29 cellular contexts compared by ENCODE assay signal in the genomic region with DNA sequence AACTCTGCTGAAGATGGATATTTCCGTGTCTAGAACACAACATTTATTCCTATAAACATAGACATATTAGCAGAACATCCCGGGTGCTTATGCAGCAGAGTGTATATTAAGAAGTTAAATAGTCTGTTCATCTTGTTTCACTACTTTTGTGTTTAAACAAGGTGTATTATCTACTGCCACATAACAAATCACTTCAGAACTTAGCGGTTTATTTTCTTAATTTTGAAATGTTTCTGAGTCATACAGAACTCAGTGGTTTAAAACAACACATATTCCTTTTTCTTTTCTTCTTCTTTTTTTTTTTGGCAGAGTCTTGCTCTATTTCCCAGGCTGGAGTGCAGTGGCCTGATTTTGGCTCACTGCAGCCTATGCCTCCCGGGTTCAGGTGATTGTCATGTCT. TPM values are rescaled to one million over a fixed set of nuclear protein-coding genes. Genes with fewer than 3 reads are reported as not detected.
DNase-seq lines count a peak whose midpoint lies in the region; ATAC-seq and TF ChIP-seq lines count a peak whose summit lies in the region.
"Had no signal": no experiment of that assay in that cellular context is flagged by ENCODE, and none has a peak within 500 bp of the region (broad histone marks: within the 10 kb centered on the region; RNA-seq: fewer than 3 reads in every experiment).

No MANE protein-coding gene starts in this region.

- H3K18ac ChIP-seq in IMR-90 (ENCODE audit: low read depth, low read length): no peak overlapping the region; the same call in 1 of the 2 replicates

- peak overlapping the region; percentile 95 for H3K27ac Mint-ChIP-seq in activated CD4-positive, alpha-beta T cell treated with anti-CD3 and anti-CD28 coated beads, Interleukin-2, amount 10 ng/mL, durations not matched to agents 24 days and 14 days
- H3K27ac Mint-ChIP-seq in CD14-positive monocyte: peak overlapping the region; percentile 93 to 99 (median 95)
- peak overlapping the region; percentile 29 for H3K27ac Mint-ChIP-seq in activated T-helper 2 cell treated with anti-CD3 and anti-CD28 coated beads, Interferon-gamma antibody, Interleukin-2, Interleukin-4, amounts not matched to agents 10 μg/mL and 5 μg/mL and 100 μg/mL, durations not matched to agents 14 hours and 24 hours and 36 hours

- no peak overlapping the region for H3K14ac ChIP-seq in IMR-90 (replicated peaks; ENCODE audit: low read depth, low read length)

- H3K4me3 ChIP-seq in IMR-90 (ENCODE audit: insufficient read depth, low read depth, low read length): no peak overlapping the region
- H3K4me3 ChIP-seq in SJCRH30: no peak overlapping the region
- H3K4me3 ChIP-seq: A549, GM12878, heart right ventricle, left ventricle myocardium inferior, right atrium auricular region, thoracic aorta had no signal

- no peak overlapping the region for H2BK120ac ChIP-seq in IMR-90 (ENCODE audit: low read depth, low read length)

- peaks cover 47% of the 10 kb centered on the region for H3K4me1 Mint-ChIP-seq in activated CD4-positive, alpha-beta T cell treated with anti-CD3 and anti-CD28 coated beads, Interleukin-2, amount 10 ng/mL, durations not matched to agents 24 days and 14 days
- peaks cover 61% of the 10 kb centered on the region for H3K4me1 Mint-ChIP-seq in CD14-positive monocyte
- peaks cover 51% of the 10 kb centered on the region for H3K4me1 Mint-ChIP-seq in activated T-helper 2 cell treated with anti-CD3 and anti-CD28 coated beads, Interferon-gamma antibody, Interleukin-2, Interleukin-4, amounts not matched to agents 10 μg/mL and 5 μg/mL and 100 μg/mL, durations not matched to agents 14 hours and 24 hours and 36 hours (ENCODE audit: low read depth)
- H3K4me1 Mint-ChIP-seq: neural crest cell had no signal

- peaks cover 66% of the 10 kb centered on the region for H3K36me3 Mint-ChIP-seq in activated CD4-positive, alpha-beta T cell treated with anti-CD3 and anti-CD28 coated beads, Interleukin-2, amount 10 ng/mL, durations not matched to agents 24 days and 14 days (ENCODE audit: low read depth)
- peaks cover 58 to 89% of the 10 kb centered on the region in 2 donors for H3K36me3 Mint-ChIP-seq in CD14-positive monocyte
- peaks cover 80% of the 10 kb centered on the region for H3K36me3 Mint-ChIP-seq in activated T-helper 2 cell treated with anti-CD3 and anti-CD28 coated beads, Interferon-gamma antibody, Interleukin-2, Interleukin-4, amounts not matched to agents 10 μg/mL and 5 μg/mL and 100 μg/mL, durations not matched to agents 14 hours and 24 hours and 36 hours (ENCODE audit: low read depth)

- peaks cover 48% of the 10 kb centered on the region for H3K36me3 ChIP-seq in IMR-90 (ENCODE audit: control insufficient read depth, insufficient read depth, low read length)
- peaks cover 38% of the 10 kb centered on the region for H3K36me3 ChIP-seq in SJCRH30

- H3K9me3 ChIP-seq in IMR-90 (ENCODE audit: control insufficient read depth, insufficient read depth, low read length): no peaks in the 10 kb centered on the region
- H3K9me3 ChIP-seq in SJCRH30 (replicated peaks): no peaks in the 10 kb centered on the region
- H3K9me3 ChIP-seq: A549, heart right ventricle, left ventricle myocardium inferior, right atrium auricular region, thoracic aorta had no signal

- no peak for DNase-seq in activated CD4-positive, alpha-beta T cell treated with anti-CD3 and anti-CD28 coated beads, Interleukin-2, amount 10 ng/mL, durations not matched to agents 24 days and 14 days
- DNase-seq in activated CD4-positive, alpha-beta T cell treated with anti-CD3 and anti-CD28 coated beads for 1 hour: no peak
- DNase-seq in CD14-positive monocyte (ENCODE audit: low spot score): no peak
- peak; percentile 66 for DNase-seq in IMR-90
- DNase-seq in activated T-helper 2 cell treated with anti-CD3 and anti-CD28 coated beads, Interferon-gamma antibody, Interleukin-2, Interleukin-4, amounts not matched to agents 10 μg/mL and 5 μg/mL and 100 μg/mL, durations not matched to agents 14 hours and 24 hours and 36 hours (ENCODE audit: low spot score): no peak
- no peak for DNase-seq in SJCRH30
- DNase-seq in NCI-H187 treated with DMSO at 0.1 percent for 48 hours (lab: John Stamatoyannopoulos, UW): no peak
- DNase-seq: activated T-cell treated with anti-CD3 and anti-CD28 coated beads, Interleukin-2, amount 50 U/mL, for 24 hours; anterior cingulate cortex; DMS153; heart right ventricle; KBM-7; left ventricle myocardium inferior; mesenchymal stem cell; NCI-H1417 treated with DMSO at 0.1 percent for 48 hours; NCI-H2081 treated with DMSO at 0.1 percent for 48 hours; NCI-H446; NCI-H774; stimulated activated CD4-positive, alpha-beta T cell treated with anti-CD3 and anti-CD28 coated beads, Interleukin-2, amount 100 ng/mL, for 24 hours; stimulated activated CD8-positive, alpha-beta memory T cell treated with anti-CD3 and anti-CD28 coated beads, Interleukin-4, amount 100 ng/mL, for 48 hours; stimulated activated naive CD8-positive, alpha-beta T cell treated with anti-CD3 and anti-CD28 coated beads, Interleukin-15, amount 100 ng/mL, for 72 hours had no signal

- BruUV-seq in IMR-90 (replicated peaks; lab: Mats Ljungman, UMichigan): no TSS peak

- H3K4me3 Mint-ChIP-seq in activated CD4-positive, alpha-beta T cell treated with anti-CD3 and anti-CD28 coated beads, Interleukin-2, amount 10 ng/mL, durations not matched to agents 24 days and 14 days: no peak overlapping the region
- H3K4me3 Mint-ChIP-seq in CD14-positive monocyte: no peak overlapping the region
- H3K4me3 Mint-ChIP-seq in activated T-helper 2 cell treated with anti-CD3 and anti-CD28 coated beads, Interferon-gamma antibody, Interleukin-2, Interleukin-4, amounts not matched to agents 10 μg/mL and 5 μg/mL and 100 μg/mL, durations not matched to agents 14 hours and 24 hours and 36 hours (ENCODE audit: low read depth): no peak overlapping the region
- H3K4me3 Mint-ChIP-seq: activated T-cell treated with anti-CD3 and anti-CD28 coated beads, Interleukin-2, amount 50 U/mL, for 24 hours; neural crest cell; stimulated activated naive CD8-positive, alpha-beta T cell treated with anti-CD3 and anti-CD28 coated beads, Interleukin-15, amount 100 ng/mL, for 72 hours had no signal

- in situ Hi-C loops in IMR-90 (cut with MboI; ENCODE audit: low sequenced_read_pairs): no loop called here

- H4K91ac ChIP-seq in IMR-90 (ENCODE audit: insufficient read depth, low read depth, low read length): no peak overlapping the region

- no peak overlapping the region for H3K23ac ChIP-seq in IMR-90 (ENCODE audit: low read depth, low read length)

- peaks cover 13 to 42% of the 10 kb centered on the region in 2 experiments for H3K79me1 ChIP-seq in IMR-90 (ENCODE audit: low read depth in 1 of 2, low read length in 2 of 2)

- H4K5ac ChIP-seq in IMR-90 (ENCODE audit: low read depth, low read length): no peak overlapping the region

- TF ChIP-seq CTCF in CD14-positive monocyte (IDR thresholded peaks at IDR 0.05) (no peak), IMR-90 (conservative IDR thresholded peaks at IDR 0.05; ENCODE audit: low read depth, low read length) (no peak)

- peaks cover 16% of the 10 kb centered on the region for H3K4me1 ChIP-seq in IMR-90 (ENCODE audit: control insufficient read depth, insufficient read depth, low read length)
- H3K4me1 ChIP-seq in SJCRH30: no peaks in the 10 kb centered on the region
- H3K4me1 ChIP-seq: parathyroid adenoma, right atrium auricular region had no signal

- peak overlapping the region; percentile 75 for H2BK5ac ChIP-seq in IMR-90 (ENCODE audit: low read depth, low read length, poor library complexity, severe bottlenecking)

- H2BK15ac ChIP-seq in IMR-90 (ENCODE audit: low read depth, low read length): no peak overlapping the region

- no peak overlapping the region for H2AFZ ChIP-seq in IMR-90 (replicated peaks; ENCODE audit: low read length, poor library complexity)
- H2AFZ ChIP-seq: parathyroid adenoma had no signal

- no CpG with 5 or more reads among the region's 4 CpGs for WGBS in IMR-90 (ENCODE audit: extremely low coverage in 2 of 2, insufficient read length in 1 of 2), 2 experiments

- H3K9ac ChIP-seq in IMR-90 (ENCODE audit: low read depth, low read length): no peak overlapping the region
- H3K9ac ChIP-seq: parathyroid adenoma had no signal

- no peak overlapping the region for H4K8ac ChIP-seq in IMR-90 (ENCODE audit: low read depth in 2 of 2, low read length in 2 of 2)

- no peaks in the 10 kb centered on the region for H3K27me3 Mint-ChIP-seq in activated CD4-positive, alpha-beta T cell treated with anti-CD3 and anti-CD28 coated beads, Interleukin-2, amount 10 ng/mL, durations not matched to agents 24 days and 14 days
- peaks cover 0 to 2% (median 0%) of the 10 kb centered on the region in 3 donors for H3K27me3 Mint-ChIP-seq in CD14-positive monocyte (ENCODE audit: low read depth in 3 of 3)
- H3K27me3 Mint-ChIP-seq in activated T-helper 2 cell treated with anti-CD3 and anti-CD28 coated beads, Interferon-gamma antibody, Interleukin-2, Interleukin-4, amounts not matched to agents 10 μg/mL and 5 μg/mL and 100 μg/mL, durations not matched to agents 14 hours and 24 hours and 36 hours (ENCODE audit: low read depth): no peaks in the 10 kb centered on the region
- H3K27me3 Mint-ChIP-seq: activated naive CD4-positive, alpha-beta T cell treated with anti-CD3 and anti-CD28 coated beads, Interleukin-2, amount 50 U/mL, for 24 hours; activated T-cell treated with anti-CD3 and anti-CD28 coated beads, Interleukin-2, amount 50 U/mL, for 24 hours; stimulated activated naive CD8-positive, alpha-beta T cell treated with anti-CD3 and anti-CD28 coated beads, Interleukin-15, amount 100 ng/mL, for 72 hours had no signal

- H3K4me2 ChIP-seq in IMR-90 (ENCODE audit: low read depth, low read length): no peak overlapping the region; the same call in 1 of the 2 replicates
- H3K4me2 ChIP-seq: A549 had no signal

- no peak overlapping the region for H2AK9ac ChIP-seq in IMR-90 (replicated peaks; ENCODE audit: low read depth, low read length, poor library complexity)

- no peak overlapping the region for H3K27ac ChIP-seq in IMR-90 (ENCODE audit: insufficient read depth, low read length)
- H3K27ac ChIP-seq in SJCRH30: no peak overlapping the region
- H3K27ac ChIP-seq: A549, parathyroid adenoma, right atrium auricular region, thoracic aorta had no signal

- H3K4ac ChIP-seq in IMR-90 (ENCODE audit: low read depth, low read length): no peak overlapping the region

- no peak for TF ChIP-seq RAD21 in IMR-90 (IDR thresholded peaks at IDR 0.05; ENCODE audit: low read length)

- H3K9me1 ChIP-seq in IMR-90 (ENCODE audit: insufficient read depth, low read length): peaks cover 14% of the 10 kb centered on the region

- ATAC-seq in IMR-90 (ENCODE audit: low read depth): peak; percentile 18
- ATAC-seq in GM21723 (IDR thresholded peaks at IDR 0.05; ENCODE audit: unreplicated experiment): no peak
- ATAC-seq: A549; GM12878; heart right ventricle; stimulated activated naive CD8-positive, alpha-beta T cell treated with anti-CD3 and anti-CD28 coated beads, Interleukin-15, amount 100 ng/mL, for 72 hours had no signal

- H3K27me3 ChIP-seq in IMR-90 (ENCODE audit: control insufficient read depth, insufficient read depth, low read length) (no peaks in the 10 kb centered on the region), SJCRH30 (no peaks in the 10 kb centered on the region)
- H3K27me3 ChIP-seq: heart right ventricle, right atrium auricular region had no signal

- H2BK20ac ChIP-seq in IMR-90 (ENCODE audit: low read depth, low read length): no peak overlapping the region

- no peaks in the 10 kb centered on the region for H4K20me1 ChIP-seq in IMR-90 (ENCODE audit: insufficient read depth, low read length)

- dilution Hi-C loops in IMR-90 (cut with HindIII; ENCODE audit: low sequenced_read_pairs, unreplicated experiment): no loop called here

- no peak for TF ChIP-seq POLR2A in IMR-90 (IDR thresholded peaks at IDR 0.05; ENCODE audit: low read depth, low read length)

- POLR2A ChIA-PET in IMR-90 (lab: Charles Lee; ENCODE audit: unreplicated experiment): no interaction called here

- intact Hi-C loops in activated CD4-positive, alpha-beta T cell treated with anti-CD3 and anti-CD28 coated beads, Interleukin-2, amount 10 ng/mL, durations not matched to agents 24 days and 14 days (cut with micrococcal nuclease): no loop called here
- intact Hi-C loops in CD14-positive monocyte (cut with micrococcal nuclease) (loop anchor here (5.0 to 10.0 kb wide), 3 partner anchors 38 to 52 kb away; a partner anchor contains a TSS), IMR-90 (cut with micrococcal nuclease) (no loop called here)
- intact Hi-C loops in activated T-helper 2 cell treated with anti-CD3 and anti-CD28 coated beads, Interferon-gamma antibody, Interleukin-2, Interleukin-4, amounts not matched to agents 10 μg/mL and 5 μg/mL and 100 μg/mL, durations not matched to agents 14 hours and 24 hours and 36 hours (cut with micrococcal nuclease): loop anchor here (10.0 kb wide), 2 partner anchors 365 to 465 kb away; a partner anchor contains a TSS

- no peak overlapping the region for H2AK5ac ChIP-seq in IMR-90 (ENCODE audit: low read depth, low read length)

- CTCF ChIA-PET in IMR-90 (lab: Yijun Ruan, JAX): no interaction called here

- peaks cover 7% of the 10 kb centered on the region for H3K9me3 Mint-ChIP-seq in activated CD4-positive, alpha-beta T cell treated with anti-CD3 and anti-CD28 coated beads, Interleukin-2, amount 10 ng/mL, durations not matched to agents 24 days and 14 days
- peaks cover 0 to 10% (median 5%) of the 10 kb centered on the region in 7 donors for H3K9me3 Mint-ChIP-seq in CD14-positive monocyte
- H3K9me3 Mint-ChIP-seq in activated T-helper 2 cell treated with anti-CD3 and anti-CD28 coated beads, Interferon-gamma antibody, Interleukin-2, Interleukin-4, amounts not matched to agents 10 μg/mL and 5 μg/mL and 100 μg/mL, durations not matched to agents 14 hours and 24 hours and 36 hours: no peaks in the 10 kb centered on the region
- H3K9me3 Mint-ChIP-seq: activated naive CD4-positive, alpha-beta T cell treated with anti-CD3 and anti-CD28 coated beads, Interleukin-2, amount 50 U/mL, for 24 hours; activated T-cell treated with anti-CD3 and anti-CD28 coated beads, Interleukin-2, amount 50 U/mL, for 24 hours; stimulated activated naive CD8-positive, alpha-beta T cell treated with anti-CD3 and anti-CD28 coated beads, Interleukin-15, amount 100 ng/mL, for 72 hours had no signal

- H3K56ac ChIP-seq in IMR-90 (ENCODE audit: extremely low read depth, insufficient read depth, low read length): no peak overlapping the region

RNA-seq across cellular contexts. Expression of a gene that starts 25.8 kb away (rescaled TPM):
- 18.6 and 23.2 TPM in 2 replicates for total RNA-seq in activated CD4-positive, alpha-beta T cell treated with anti-CD3 and anti-CD28 coated beads, Interleukin-2, amount 10 ng/mL, durations not matched to agents 24 days and 14 days
- polyA plus RNA-seq in CD14-positive monocyte (100 to 1,000 TPM; 141 to 188 TPM), IMR-90 (2012; rRNA removed) (39.6 and 50.9 TPM in 2 replicates)
- total RNA-seq in IMR-90 (2012; rRNA removed): 80.3 and 81.4 TPM in 2 replicates
- 25.5 and 41.7 TPM in 2 replicates for polyA plus RNA-seq in IMR-90 (2012; cell fraction: cytosol; rRNA removed)
- 19.3 and 58.1 TPM in 2 replicates for polyA plus RNA-seq in IMR-90 (2012; cell fraction: nucleus; rRNA removed; ENCODE audit: low replicate concordance)
- 26.0 and 26.2 TPM in 2 replicates for total RNA-seq in activated T-helper 2 cell treated with anti-CD3 and anti-CD28 coated beads, Interferon-gamma antibody, Interleukin-2, Interleukin-4, amounts not matched to agents 10 μg/mL and 5 μg/mL and 100 μg/mL, durations not matched to agents 14 hours and 24 hours and 36 hours
- total RNA-seq in SJCRH30 (2014; rRNA removed; shearing (Covaris generic)): 40.5 and 42.1 TPM in 2 replicates

RNA-seq across cellular contexts. Expression of a gene that starts 35.8 kb away (rescaled TPM):
- total RNA-seq in activated CD4-positive, alpha-beta T cell treated with anti-CD3 and anti-CD28 coated beads, Interleukin-2, amount 10 ng/mL, durations not matched to agents 24 days and 14 days: 58.1 and 63.0 TPM in 2 replicates
- polyA plus RNA-seq in CD14-positive monocyte (10 to 100 TPM; 18.3 to 20.4 TPM), IMR-90 (2012; rRNA removed) (10.6 and 12.5 TPM in 2 replicates)
- total RNA-seq in IMR-90 (2012; rRNA removed): 10.6 and 12.0 TPM in 2 replicates
- polyA plus RNA-seq in IMR-90 (2012; cell fraction: cytosol; rRNA removed): 5.4 and 6.0 TPM in 2 replicates
- 6.3 and 26.3 TPM in 2 replicates for polyA plus RNA-seq in IMR-90 (2012; cell fraction: nucleus; rRNA removed; ENCODE audit: low replicate concordance)
- total RNA-seq in activated T-helper 2 cell treated with anti-CD3 and anti-CD28 coated beads, Interferon-gamma antibody, Interleukin-2, Interleukin-4, amounts not matched to agents 10 μg/mL and 5 μg/mL and 100 μg/mL, durations not matched to agents 14 hours and 24 hours and 36 hours: 43.5 and 44.8 TPM in 2 replicates
- 31.4 and 32.1 TPM in 2 replicates for total RNA-seq in SJCRH30 (2014; rRNA removed; shearing (Covaris generic))

RNA-seq across cellular contexts. Expression of a gene that starts 48.9 kb away (rescaled TPM):
- total RNA-seq in activated CD4-positive, alpha-beta T cell treated with anti-CD3 and anti-CD28 coated beads, Interleukin-2, amount 10 ng/mL, durations not matched to agents 24 days and 14 days: 179 and 180 TPM in 2 replicates
- polyA plus RNA-seq in CD14-positive monocyte (100 to 1,000 TPM; 410 to 459 TPM), IMR-90 (2012; rRNA removed) (173 and 187 TPM in 2 replicates)
- total RNA-seq in IMR-90 (2012; rRNA removed): 169 and 195 TPM in 2 replicates
- polyA plus RNA-seq in IMR-90 (2012; cell fraction: cytosol; rRNA removed): 60.3 and 63.2 TPM in 2 replicates
- polyA plus RNA-seq in IMR-90 (2012; cell fraction: nucleus; rRNA removed; ENCODE audit: low replicate concordance): 17.7 and 85.4 TPM in 2 replicates
- total RNA-seq in activated T-helper 2 cell treated with anti-CD3 and anti-CD28 coated beads, Interferon-gamma antibody, Interleukin-2, Interleukin-4, amounts not matched to agents 10 μg/mL and 5 μg/mL and 100 μg/mL, durations not matched to agents 14 hours and 24 hours and 36 hours: 177 and 182 TPM in 2 replicates
- total RNA-seq in SJCRH30 (2014; rRNA removed; shearing (Covaris generic)): 235 and 239 TPM in 2 replicates

RNA-seq across cellular contexts. Expression of a gene that starts 49.1 kb away (rescaled TPM):
- 179 and 183 TPM in 2 replicates for total RNA-seq in activated CD4-positive, alpha-beta T cell treated with anti-CD3 and anti-CD28 coated beads, Interleukin-2, amount 10 ng/mL, durations not matched to agents 24 days and 14 days
- polyA plus RNA-seq in CD14-positive monocyte: 10 to 100 TPM; 24.2 to 49.1 TPM
- total RNA-seq in IMR-90 (2012; rRNA removed): 145 and 156 TPM in 2 replicates
- polyA plus RNA-seq in IMR-90 (2012; rRNA removed): 39.1 and 49.6 TPM in 2 replicates
- 11.3 and 13.5 TPM in 2 replicates for polyA plus RNA-seq in IMR-90 (2012; cell fraction: cytosol; rRNA removed)
- polyA plus RNA-seq in IMR-90 (2012; cell fraction: nucleus; rRNA removed; ENCODE audit: low replicate concordance): 7.7 and 33.1 TPM in 2 replicates
- total RNA-seq in activated T-helper 2 cell treated with anti-CD3 and anti-CD28 coated beads, Interferon-gamma antibody, Interleukin-2, Interleukin-4, amounts not matched to agents 10 μg/mL and 5 μg/mL and 100 μg/mL, durations not matched to agents 14 hours and 24 hours and 36 hours: 161 and 164 TPM in 2 replicates
- 170 and 192 TPM in 2 replicates for total RNA-seq in SJCRH30 (2014; rRNA removed; shearing (Covaris generic))

Comparison
In these comparisons a context has a peak if more than half of its experiments do, and no peak if none do; other contexts are left out.
1. H3K27ac Mint-ChIP-seq: peak in every context shown above with its lines; median percentile 95 in activated CD4-positive, alpha-beta T cell treated with anti-CD3 and anti-CD28 coated beads, Interleukin-2, amount 10 ng/mL, durations not matched to agents 24 days and 14 days; 95 in CD14-positive monocyte; 29 in activated T-helper 2 cell treated with anti-CD3 and anti-CD28 coated beads, Interferon-gamma antibody, Interleukin-2, Interleukin-4, amounts not matched to agents 10 μg/mL and 5 μg/mL and 100 μg/mL, durations not matched to agents 14 hours and 24 hours and 36 hours.
2. intact Hi-C loops: an anchor here in CD14-positive monocyte (5.0 to 10.0 kb wide) and activated T-helper 2 cell treated with anti-CD3 and anti-CD28 coated beads, Interferon-gamma antibody, Interleukin-2, Interleukin-4, amounts not matched to agents 10 μg/mL and 5 μg/mL and 100 μg/mL, durations not matched to agents 14 hours and 24 hours and 36 hours (10.0 kb wide); none called in activated CD4-positive, alpha-beta T cell treated with anti-CD3 and anti-CD28 coated beads, Interleukin-2, amount 10 ng/mL, durations not matched to agents 24 days and 14 days and IMR-90.